ENCODE assay signal across 12 cellular contexts in genomic region chr20:62236997-62237771, GRCh38. TPM values are rescaled to one million over a fixed set of nuclear protein-coding genes. Genes with fewer than 3 reads are reported as not detected.
DNase-seq lines count a peak whose midpoint lies in the region; ATAC-seq, FAIRE-seq and TF ChIP-seq lines count a peak whose summit lies in the region.
"Had no signal": no experiment of that assay in that cellular context is flagged by ENCODE, and none has a peak within 500 bp of the region (broad histone marks: within the 10 kb centered on the region; RNA-seq: fewer than 3 reads in every experiment).

No MANE protein-coding gene starts in this region.

- H4K20me1 ChIP-seq in astrocyte (ENCODE audit: insufficient read depth, low read length) (peaks cover 32% of the 10 kb centered on the region), GM23248 (ENCODE audit: insufficient read depth) (no peaks in the 10 kb centered on the region)

- H3K9ac ChIP-seq in astrocyte (ENCODE audit: low read length): no peak overlapping the region
- H3K9ac ChIP-seq in GM23248: no peak overlapping the region

- H3K4me3 ChIP-seq in astrocyte (ENCODE audit: insufficient read depth, low read depth, low read length) (no peak overlapping the region), GM23248 (no peak overlapping the region)

- H3K9me3 ChIP-seq in astrocyte (ENCODE audit: insufficient read depth, low read depth, low read length) (peaks cover 3% of the 10 kb centered on the region), GM23248 (ENCODE audit: low read depth) (no peaks in the 10 kb centered on the region)
- H3K9me3 ChIP-seq: left lung had no signal

- no peak for ATAC-seq in stimulated activated naive CD8-positive, alpha-beta T cell treated with anti-CD3 and anti-CD28 coated beads, Interleukin-15, amount 100 ng/mL, for 72 hours
- no peak for ATAC-seq in stimulated activated naive CD8-positive, alpha-beta T cell treated with anti-CD3 and anti-CD28 coated beads, Interleukin-15, Interleukin-2, amounts not matched to agents 100 U/mL and 50 U/mL, for 24 hours
- ATAC-seq in naive B cell (ENCODE audit: low read depth in 2 of 2): no peak

- peak overlapping the region; percentile 88 to 91 for H3K4me3 Mint-ChIP-seq in stimulated activated naive CD8-positive, alpha-beta T cell treated with anti-CD3 and anti-CD28 coated beads, Interleukin-15, amount 100 ng/mL, for 72 hours
- H3K4me3 Mint-ChIP-seq in astrocyte (ENCODE audit: unreplicated experiment): peak overlapping the region; percentile 84
- peak overlapping the region in 7 of 8 donors; percentile 79 to 92 (median 85) for H3K4me3 Mint-ChIP-seq in naive B cell

- peak overlapping the region; percentile 37 to 73 for H3K27ac Mint-ChIP-seq in stimulated activated naive CD8-positive, alpha-beta T cell treated with anti-CD3 and anti-CD28 coated beads, Interleukin-15, amount 100 ng/mL, for 72 hours
- peak overlapping the region; percentile 62 for H3K27ac Mint-ChIP-seq in astrocyte (ENCODE audit: unreplicated experiment)
- H3K27ac Mint-ChIP-seq in naive B cell: peak overlapping the region in 4 of 6 donors; percentile 32 to 97 (median 92)

- H2AFZ ChIP-seq in astrocyte (ENCODE audit: low read depth, low read length): peak overlapping the region; percentile 74
- no peak overlapping the region for H2AFZ ChIP-seq in GM23248

- no peak for TF ChIP-seq CTCF in astrocyte (IDR thresholded peaks at IDR 0.05; ENCODE audit: insufficient read depth, low read depth, low read length)

- FAIRE-seq in astrocyte (lab: Jason Lieb, UNC): no peak

- no peaks in the 10 kb centered on the region for H3K9me2 ChIP-seq in GM23248 (ENCODE audit: insufficient read depth)

- H3K4me1 Mint-ChIP-seq in stimulated activated naive CD8-positive, alpha-beta T cell treated with anti-CD3 and anti-CD28 coated beads, Interleukin-15, amount 100 ng/mL, for 72 hours: peaks cover 39% of the 10 kb centered on the region
- peaks cover 9% of the 10 kb centered on the region for H3K4me1 Mint-ChIP-seq in astrocyte (ENCODE audit: low read depth, unreplicated experiment)
- H3K4me1 Mint-ChIP-seq in naive B cell: peaks cover 20 to 37% (median 26%) of the 10 kb centered on the region in 3 donors

- 47 to 50% methylated on average over 14 to 16 of the region's 16 CpGs for WGBS in GM23248 (ENCODE audit: low coverage in 1 of 2, low lambda C conversion rate in 2 of 2, missing lambda C conversion rate in 2 of 2), 2 experiments

- H3K27me3 ChIP-seq in astrocyte (ENCODE audit: insufficient read depth, low read length) (no peaks in the 10 kb centered on the region), GM23248 (replicated peaks; ENCODE audit: insufficient read depth) (no peaks in the 10 kb centered on the region)

- peaks cover 9% of the 10 kb centered on the region for H3K4me1 ChIP-seq in astrocyte (ENCODE audit: insufficient read depth, low read length)
- H3K4me1 ChIP-seq in GM23248 (ENCODE audit: insufficient read depth): no peaks in the 10 kb centered on the region

- H3K4me2 ChIP-seq in astrocyte (ENCODE audit: low read length): peak overlapping the region; percentile 86
- H3K4me2 ChIP-seq in GM23248 (ENCODE audit: unreplicated experiment): no peak overlapping the region

- H3K79me2 ChIP-seq in astrocyte (ENCODE audit: insufficient read depth, low read length) (peaks cover 32% of the 10 kb centered on the region), GM23248 (ENCODE audit: insufficient read depth) (peaks cover 36% of the 10 kb centered on the region)

- H3K36me3 Mint-ChIP-seq in astrocyte (ENCODE audit: low read depth, unreplicated experiment): peaks cover 11% of the 10 kb centered on the region
- peaks cover 0 to 5% of the 10 kb centered on the region in 2 donors for H3K36me3 Mint-ChIP-seq in naive B cell

- no peaks in the 10 kb centered on the region for H3F3A ChIP-seq in GM23248 (ENCODE audit: insufficient read depth)

- no peak overlapping the region for H3K27ac ChIP-seq in astrocyte (ENCODE audit: low read depth, low read length)
- H3K27ac ChIP-seq in GM23248: no peak overlapping the region

- DNase-seq in stimulated activated naive CD8-positive, alpha-beta T cell treated with anti-CD3 and anti-CD28 coated beads, Interleukin-15, amount 100 ng/mL, for 72 hours: no peak
- DNase-seq in stimulated activated naive CD8-positive, alpha-beta T cell treated with anti-CD3 and anti-CD28 coated beads, Interleukin-15, Interleukin-2, amounts not matched to agents 100 U/mL and 50 U/mL, for 24 hours: no peak
- DNase-seq in astrocyte (ENCODE audit: low read depth): no peak
- no peak for DNase-seq in naive B cell
- no peak for DNase-seq in activated effector memory CD4-positive, alpha-beta T cell treated with Interleukin-2 at 50 U/mL for 16 hours
- DNase-seq in GM23248: no peak
- DNase-seq in A172 (ENCODE audit: low spot score): no peak
- no peak for DNase-seq in iPS-NIHi7 (ENCODE audit: extremely low spot score)
- DNase-seq: NCI-H226 had no signal

- peaks cover 6% of the 10 kb centered on the region for H3K27me3 Mint-ChIP-seq in stimulated activated naive CD8-positive, alpha-beta T cell treated with anti-CD3 and anti-CD28 coated beads, Interleukin-15, amount 100 ng/mL, for 72 hours
- H3K27me3 Mint-ChIP-seq in astrocyte (ENCODE audit: low read depth, unreplicated experiment) (peaks cover 4% of the 10 kb centered on the region), naive B cell (peaks cover 0 to 8% (median 4%) of the 10 kb centered on the region in 3 donors)

- in situ Hi-C loops in GM23248 (cut with MboI): no loop called here

- H3K36me3 ChIP-seq in astrocyte (ENCODE audit: insufficient read depth, low read length): no peaks in the 10 kb centered on the region
- H3K36me3 ChIP-seq in GM23248 (ENCODE audit: low read depth): no peaks in the 10 kb centered on the region
- H3K36me3 ChIP-seq: left lung had no signal

- no peaks in the 10 kb centered on the region for H3K9me3 Mint-ChIP-seq in stimulated activated naive CD8-positive, alpha-beta T cell treated with anti-CD3 and anti-CD28 coated beads, Interleukin-15, amount 100 ng/mL, for 72 hours
- H3K9me3 Mint-ChIP-seq in astrocyte (ENCODE audit: unreplicated experiment): peaks cover 3% of the 10 kb centered on the region
- peaks cover 0 to 5% (median 3%) of the 10 kb centered on the region in 7 donors for H3K9me3 Mint-ChIP-seq in naive B cell

RNA-seq across cellular contexts. Expression of gene OSBPL2, which starts 1.1 kb away (rescaled TPM):
- total RNA-seq in astrocyte: 55.8 and 60.3 TPM in 2 replicates
- polyA plus RNA-seq in naive B cell (ENCODE audit: low read depth in 6 of 6) (10 to 100 TPM; 15.8 to 29.5 (median 17.7) TPM), GM23248 (2016; fragmentation: Nextera tagmentation; extraction: Ambion mirVana) (22.2 and 24.8 TPM in 2 replicates)
- 22.4 and 27.9 TPM in 2 replicates for total RNA-seq in GM23248 (2014; rRNA removed; shearing (Covaris generic))
- total RNA-seq in A172 (2014; rRNA removed; shearing (Covaris generic)): 20.1 TPM in 2 replicates

RNA-seq across cellular contexts. Expression of gene HRH3, which starts 17.1 kb away (rescaled TPM):
- 0.07 TPM in 1 of 2 replicates, not detected in the other for total RNA-seq in astrocyte
- not detected for polyA plus RNA-seq in naive B cell (ENCODE audit: low read depth in 6 of 6)
- total RNA-seq in GM23248 (2014; rRNA removed; shearing (Covaris generic)): not detected in 2 replicates
- polyA plus RNA-seq in GM23248 (2016; fragmentation: Nextera tagmentation; extraction: Ambion mirVana): not detected in 2 replicates
- not detected in 2 replicates for total RNA-seq in A172 (2014; rRNA removed; shearing (Covaris generic))
- total RNA-seq: HT1080; left lung; T-helper 2 cell treated with Interferon-gamma antibody and Interleukin-4, amounts not matched to agents 100 ng/mL and 5 ng/mL, for 36 hours had no signal

RNA-seq across cellular contexts. Expression of gene MTG2, which starts 54.4 kb away (rescaled TPM):
- total RNA-seq in astrocyte: 26.6 and 31.5 TPM in 2 replicates
- 10 to 100 TPM; 12.7 to 19.1 (median 16.3) TPM for polyA plus RNA-seq in naive B cell (ENCODE audit: low read depth in 6 of 6)
- 20.2 and 30.5 TPM in 2 replicates for total RNA-seq in GM23248 (2014; rRNA removed; shearing (Covaris generic))
- 17.3 and 17.5 TPM in 2 replicates for polyA plus RNA-seq in GM23248 (2016; fragmentation: Nextera tagmentation; extraction: Ambion mirVana)
- 14.9 and 16.1 TPM in 2 replicates for total RNA-seq in A172 (2014; rRNA removed; shearing (Covaris generic))
